ENCODE assay signal across 12 cellular contexts in the genomic region with DNA sequence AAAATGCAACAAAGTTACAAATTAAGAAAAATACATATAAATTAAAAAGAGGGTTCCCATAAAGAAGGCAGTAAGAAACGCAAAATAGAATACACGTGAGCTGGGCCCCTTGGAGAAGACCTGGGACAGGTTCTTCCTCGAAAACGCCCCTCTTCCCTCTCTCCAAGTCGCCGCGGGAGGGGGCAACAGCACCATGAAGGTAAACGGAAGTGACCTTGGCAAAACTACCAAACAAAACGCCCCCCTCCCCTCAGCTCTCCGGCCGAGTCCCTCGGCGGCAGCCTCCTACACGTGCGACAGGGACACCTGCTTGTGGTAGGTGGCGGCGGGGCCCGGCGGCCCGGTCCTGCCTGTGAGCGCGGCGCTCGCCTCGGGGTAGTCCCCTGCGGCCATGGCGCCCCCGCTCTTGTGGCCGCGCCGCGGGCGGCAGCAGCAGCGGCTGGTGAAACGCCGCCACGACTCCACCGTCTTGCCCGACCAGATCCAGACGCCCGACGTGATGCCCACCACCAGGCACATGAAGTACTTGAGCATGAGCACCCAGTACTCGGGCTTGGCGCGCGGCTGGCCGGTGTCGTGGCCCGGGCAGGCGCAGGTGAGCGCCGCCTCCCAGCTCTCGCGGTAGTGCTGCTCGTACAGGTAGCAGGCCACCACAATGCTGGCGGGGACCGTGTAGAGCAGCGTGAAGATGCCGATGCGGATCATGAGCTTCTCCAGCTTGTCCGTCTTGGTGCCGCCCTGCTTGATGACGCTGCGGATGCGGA. TPM values are rescaled to one million over a fixed set of nuclear protein-coding genes. Genes with fewer than 3 reads are reported as not detected.
DNase-seq lines count a peak whose midpoint lies in the region; ATAC-seq, FAIRE-seq and TF ChIP-seq lines count a peak whose summit lies in the region.
"Had no signal": no experiment of that assay in that cellular context is flagged by ENCODE, and none has a peak within 500 bp of the region (broad histone marks: within the 10 kb centered on the region; RNA-seq: fewer than 3 reads in every experiment).

No MANE protein-coding gene starts in this region.

- TF ChIP-seq CTCF in astrocyte (IDR thresholded peaks at IDR 0.05; ENCODE audit: insufficient read depth, low read depth, low read length) = no peak
- TF ChIP-seq CTCF in right lobe of liver (IDR thresholded peaks at IDR 0.05) = no peak
- no peak for TF ChIP-seq CTCF in transverse colon (IDR thresholded peaks at IDR 0.05)

- H3K9me3 ChIP-seq in astrocyte (ENCODE audit: insufficient read depth, low read depth, low read length) (no peaks in the 10 kb centered on the region), right lobe of liver (no peaks in the 10 kb centered on the region), transverse colon (no peaks in the 10 kb centered on the region)
- H3K9me3 ChIP-seq: suprapubic skin had no signal

- H3K79me2 ChIP-seq in astrocyte (ENCODE audit: insufficient read depth, low read length) = peaks cover 10% of the 10 kb centered on the region

- H3K4me1 Mint-ChIP-seq in astrocyte (ENCODE audit: low read depth, unreplicated experiment) = peaks cover 6% of the 10 kb centered on the region

- DNase-seq in left cardiac atrium (peak; percentile 24), Right ventricle myocardium superior (no peak), astrocyte (ENCODE audit: low read depth) (no peak), right lobe of liver (peak; percentile 49 to 68 (median 50)), transverse colon (peak; percentile 29), SHP77 (lab: John Stamatoyannopoulos, UW) (no peak), NCI-H146 (lab: John Stamatoyannopoulos, UW) (no peak)
- DNase-seq: NCI-H524 treated with DMSO at 0.1 percent for 48 hours had no signal

- H3K36me3 ChIP-seq in astrocyte (ENCODE audit: insufficient read depth, low read length) (no peaks in the 10 kb centered on the region), right lobe of liver (peaks cover 0 to 29% (median 0%) of the 10 kb centered on the region in 4 donors), transverse colon (peaks cover 0 to 12% (median 4%) of the 10 kb centered on the region in 4 donors)

- peaks cover 2% of the 10 kb centered on the region for H3K27me3 Mint-ChIP-seq in astrocyte (ENCODE audit: low read depth, unreplicated experiment)

- FAIRE-seq in astrocyte (lab: Jason Lieb, UNC) = no peak
- FAIRE-seq: D721Med had no signal

- WGBS in right lobe of liver (ENCODE audit: insufficient coverage, low coverage, low lambda C conversion rate, missing lambda C conversion rate) = 32% methylated on average over 6 of the region's 65 CpGs
- 14 to 30% methylated on average over 9 to 49 of the region's 65 CpGs for WGBS in transverse colon (ENCODE audit: low coverage in 1 of 2), 2 donors

- peaks cover 2% of the 10 kb centered on the region for H3K9me3 Mint-ChIP-seq in astrocyte (ENCODE audit: unreplicated experiment)

- in situ Hi-C loops in transverse colon (cut with MboI; ENCODE audit: low pct_ligation_motif_present in 1 of 4, low pct_unique_long_range_greater_than_20kb in 1 of 4, low sequenced_read_pairs in 3 of 4) = loop anchor here in 1 of 4 donors (10.0 kb wide), 1 partner anchor 298 kb away; no protein-coding TSS in a partner anchor

- H3K4me3 ChIP-seq in astrocyte (ENCODE audit: insufficient read depth, low read depth, low read length) (peak overlapping the region; percentile 31), right lobe of liver (peak overlapping the region; percentile 79 to 85 (median 83)), transverse colon (peak overlapping the region; percentile 16 to 87 (median 76))
- H3K4me3 ChIP-seq: suprapubic skin had no signal

- H3K27me3 ChIP-seq in astrocyte (ENCODE audit: insufficient read depth, low read length) (peaks cover 4% of the 10 kb centered on the region), right lobe of liver (no peaks in the 10 kb centered on the region), transverse colon (no peaks in the 10 kb centered on the region)
- H3K27me3 ChIP-seq: suprapubic skin had no signal

- peaks cover 9% of the 10 kb centered on the region for H3K4me1 ChIP-seq in astrocyte (ENCODE audit: insufficient read depth, low read length)
- H3K4me1 ChIP-seq in right lobe of liver = peaks cover 0 to 43% (median 13%) of the 10 kb centered on the region in 4 donors
- peaks cover 9 to 64% (median 53%) of the 10 kb centered on the region in 4 donors for H3K4me1 ChIP-seq in transverse colon

- ATAC-seq in left cardiac atrium = no peak
- ATAC-seq in Right ventricle myocardium superior (ENCODE audit: poor library complexity) = no peak
- ATAC-seq in right lobe of liver = no peak
- ATAC-seq in GM18873 (IDR thresholded peaks at IDR 0.05; ENCODE audit: low FRiP score, unreplicated experiment) = no peak
- ATAC-seq: HCT116 had no signal

- peaks cover 7% of the 10 kb centered on the region for H4K20me1 ChIP-seq in astrocyte (ENCODE audit: insufficient read depth, low read length)

- peak overlapping the region; percentile 95 for H3K4me2 ChIP-seq in astrocyte (ENCODE audit: low read length)

- H3K27ac ChIP-seq in astrocyte (ENCODE audit: low read depth, low read length) = no peak overlapping the region
- peak overlapping the region; percentile 56 to 100 (median 98) for H3K27ac ChIP-seq in right lobe of liver
- peak overlapping the region; percentile 90 to 96 (median 96) for H3K27ac ChIP-seq in transverse colon
- H3K27ac ChIP-seq: suprapubic skin had no signal

- H3K36me3 Mint-ChIP-seq in astrocyte (ENCODE audit: low read depth, unreplicated experiment) = peaks cover 3% of the 10 kb centered on the region

- H3K4me3 Mint-ChIP-seq in astrocyte (ENCODE audit: unreplicated experiment) = peak overlapping the region; percentile 80

- no peak overlapping the region for H3K27ac Mint-ChIP-seq in astrocyte (ENCODE audit: unreplicated experiment)

- intact Hi-C loops in left cardiac atrium (cut with DNase I) (loop anchor here (5.0 to 10.0 kb wide), 3 partner anchors 205 to 268 kb away; no protein-coding TSS in a partner anchor), Right ventricle myocardium superior (cut with DNase I) (loop anchor here (5.0 kb wide), 2 partner anchors 205 to 265 kb away; no protein-coding TSS in a partner anchor), right lobe of liver (cut with DNase I) (loop anchor here in 1 of 2 donors (10.0 kb wide), 1 partner anchor 208 kb away; no protein-coding TSS in a partner anchor), transverse colon (cut with DNase I; ENCODE audit: low total_unique reads) (loop anchor here (5.0 to 10.0 kb wide), 3 partner anchors 58 to 258 kb away; a partner anchor contains a TSS)

- H2AFZ ChIP-seq in astrocyte (ENCODE audit: low read depth, low read length) = peak overlapping the region; percentile 63

- no peak for TF ChIP-seq EP300 in transverse colon (IDR thresholded peaks at IDR 0.05; ENCODE audit: low read depth)

- H3K9ac ChIP-seq in astrocyte (ENCODE audit: low read length) = no peak overlapping the region

- TF ChIP-seq POLR2A in right lobe of liver (IDR thresholded peaks at IDR 0.05) = no peak
- TF ChIP-seq POLR2A in transverse colon (IDR thresholded peaks at IDR 0.05) = no peak

RNA-seq across cellular contexts. Expression of a gene that starts 2.8 kb away (rescaled TPM):
- total RNA-seq in left cardiac atrium = 1 to 10 TPM; 4.9 to 5.0 TPM
- total RNA-seq in Right ventricle myocardium superior = 4.1 TPM
- total RNA-seq in astrocyte = 3.2 and 3.7 TPM in 2 replicates
- total RNA-seq in right lobe of liver = 10 to 100 TPM; 18.5 to 37.4 (median 29.3) TPM
- total RNA-seq in transverse colon = 100 to 1,000 TPM in 3 of 4 donors, 10 to 100 TPM in 1; 70.3 to 150 (median 141) TPM

RNA-seq across cellular contexts. Expression of a gene that starts 55.4 kb away (rescaled TPM):
- 10 to 100 TPM; 10.5 to 20.4 TPM for total RNA-seq in left cardiac atrium
- total RNA-seq in Right ventricle myocardium superior = 8.9 TPM
- 26.2 and 35.2 TPM in 2 replicates for total RNA-seq in astrocyte
- total RNA-seq in right lobe of liver = 10 to 100 TPM in 2 of 6 experiments, 1 to 10 TPM in 4; 7.1 to 11.9 (median 9.4) TPM
- total RNA-seq in transverse colon = 10 to 100 TPM; 30.0 to 99.5 (median 31.7) TPM

Comparison
In these comparisons a context has a peak if more than half of its experiments do, and no peak if none do; other contexts are left out.
1. DNase-seq: peak in left cardiac atrium (single experiment), right lobe of liver (3 of 3) and transverse colon (single experiment); none in Right ventricle myocardium superior (single experiment), astrocyte (single experiment), SHP77 (0 of 2) and NCI-H146 (single experiment).
2. H3K4me3 ChIP-seq: peak in every context shown above with its lines; median percentile 83 in right lobe of liver; 76 in transverse colon; 31 in astrocyte.